Comparison of ENCODE assay signal across 8 cellular contexts in the genomic region with DNA sequence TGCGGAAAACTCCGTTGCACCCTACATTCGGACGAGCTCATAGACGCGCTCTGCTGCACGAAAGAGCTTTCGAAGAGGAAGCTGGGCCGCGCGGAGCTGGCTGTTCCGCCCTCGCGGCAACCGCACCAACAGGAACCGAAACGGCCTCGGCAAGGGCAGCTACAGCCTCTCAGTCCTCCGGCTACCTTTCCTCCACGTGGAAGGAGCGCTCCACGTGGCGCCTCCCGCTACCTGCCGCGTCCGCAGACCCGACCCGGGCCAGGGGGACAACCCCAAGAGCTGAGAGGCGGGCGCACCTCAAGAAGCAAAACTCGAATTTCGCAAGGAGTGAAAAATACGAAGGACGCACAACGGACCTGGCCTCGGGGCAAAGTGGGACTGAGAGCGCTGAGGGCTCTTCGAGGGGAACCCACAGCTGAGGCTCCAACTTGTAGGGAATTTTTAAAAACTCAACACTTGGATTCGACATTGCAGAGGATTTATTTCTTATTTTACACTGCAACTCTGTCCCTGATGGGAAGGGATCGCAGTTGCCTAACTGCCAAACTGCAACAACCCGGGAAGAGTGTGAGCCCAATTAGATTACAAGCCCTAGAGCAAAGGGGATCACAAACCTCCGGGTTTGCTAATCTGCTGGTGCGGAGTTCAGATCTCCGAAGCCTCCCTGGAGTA. TPM values are rescaled to one million over a fixed set of nuclear protein-coding genes. Genes with fewer than 3 reads are reported as not detected.
A peak's percentile ranks its signal among the peaks of the same experiment; 100 is the strongest.
DNase-seq lines count a peak whose midpoint lies in the region; ATAC-seq, FAIRE-seq and TF ChIP-seq lines count a peak whose summit lies in the region.

No MANE protein-coding gene starts in this region.

- peak overlapping the region; percentile 16 for H3K4me3 ChIP-seq in bronchial epithelial cell (ENCODE audit: low read depth, low read length)
- no peak overlapping the region for H3K4me3 ChIP-seq in BE2C (ENCODE audit: low read depth, low read length)

- no peak for FAIRE-seq in bronchial epithelial cell (lab: Jason Lieb, UNC)

- H3K36me3 ChIP-seq in bronchial epithelial cell (ENCODE audit: control insufficient read depth, insufficient read depth, low read length) (no peaks in the 10 kb centered on the region), BE2C (no peaks in the 10 kb centered on the region)

- TF ChIP-seq CTCF in bronchial epithelial cell (IDR thresholded peaks at IDR 0.05; ENCODE audit: insufficient read depth, low read length, severe bottlenecking): no peak
- TF ChIP-seq CTCF in BE2C (IDR thresholded peaks at IDR 0.05; ENCODE audit: low read depth, low read length): no peak

- H3K4me1 ChIP-seq in BE2C: no peaks in the 10 kb centered on the region

- DNase-seq in NCI-H748 (lab: John Stamatoyannopoulos, UW; ENCODE audit: unreplicated experiment): peak; percentile 71
- no peak for DNase-seq in NCI-H748 treated with DMSO at 0.1 percent for 48 hours (lab: John Stamatoyannopoulos, UW)
- DNase-seq in NOMO-1 treated with dmso at 0.1 percent for 144 hours (lab: John Stamatoyannopoulos, UW; ENCODE audit: unreplicated experiment): peak; percentile 91
- peak; percentile 13 for DNase-seq in bronchial epithelial cell (ENCODE audit: low read depth)
- peak; percentile 45 for DNase-seq in kidney tubule cell (ENCODE audit: low spot score)
- DNase-seq in stimulated activated CD4-positive, alpha-beta T cell treated with anti-CD3 and anti-CD28 coated beads, Interleukin-4, amount 100 ng/mL, for 24 hours: peak; percentile 24
- no peak for DNase-seq in BE2C

- H3K9me3 ChIP-seq in BE2C: no peaks in the 10 kb centered on the region

- peak; percentile 95 for ATAC-seq in HG02623 (IDR thresholded peaks at IDR 0.05; ENCODE audit: unreplicated experiment)

- H3K27me3 ChIP-seq in bronchial epithelial cell (ENCODE audit: control insufficient read depth, insufficient read depth, low read length) (peaks cover 45% of the 10 kb centered on the region), BE2C (peaks cover 59% of the 10 kb centered on the region)

RNA-seq across cellular contexts. Expression of a gene that starts 1.4 kb away (rescaled TPM):
- not detected in 2 replicates for total RNA-seq in bronchial epithelial cell
- not detected for polyA plus RNA-seq in BE2C (2012; ENCODE audit: insufficient read depth, insufficient read length, low read depth)

Comparison
In these comparisons a context has a peak if more than half of its experiments do, and no peak if none do; other contexts are left out.
1. DNase-seq: peak in NCI-H748 (single experiment), NOMO-1 treated with dmso at 0.1 percent for 144 hours (single experiment), bronchial epithelial cell (single experiment), kidney tubule cell (single experiment) and stimulated activated CD4-positive, alpha-beta T cell treated with anti-CD3 and anti-CD28 coated beads, Interleukin-4, amount 100 ng/mL, for 24 hours (single experiment); none in NCI-H748 treated with DMSO at 0.1 percent for 48 hours (single experiment) and BE2C (single experiment).